In the genomic region with DNA sequence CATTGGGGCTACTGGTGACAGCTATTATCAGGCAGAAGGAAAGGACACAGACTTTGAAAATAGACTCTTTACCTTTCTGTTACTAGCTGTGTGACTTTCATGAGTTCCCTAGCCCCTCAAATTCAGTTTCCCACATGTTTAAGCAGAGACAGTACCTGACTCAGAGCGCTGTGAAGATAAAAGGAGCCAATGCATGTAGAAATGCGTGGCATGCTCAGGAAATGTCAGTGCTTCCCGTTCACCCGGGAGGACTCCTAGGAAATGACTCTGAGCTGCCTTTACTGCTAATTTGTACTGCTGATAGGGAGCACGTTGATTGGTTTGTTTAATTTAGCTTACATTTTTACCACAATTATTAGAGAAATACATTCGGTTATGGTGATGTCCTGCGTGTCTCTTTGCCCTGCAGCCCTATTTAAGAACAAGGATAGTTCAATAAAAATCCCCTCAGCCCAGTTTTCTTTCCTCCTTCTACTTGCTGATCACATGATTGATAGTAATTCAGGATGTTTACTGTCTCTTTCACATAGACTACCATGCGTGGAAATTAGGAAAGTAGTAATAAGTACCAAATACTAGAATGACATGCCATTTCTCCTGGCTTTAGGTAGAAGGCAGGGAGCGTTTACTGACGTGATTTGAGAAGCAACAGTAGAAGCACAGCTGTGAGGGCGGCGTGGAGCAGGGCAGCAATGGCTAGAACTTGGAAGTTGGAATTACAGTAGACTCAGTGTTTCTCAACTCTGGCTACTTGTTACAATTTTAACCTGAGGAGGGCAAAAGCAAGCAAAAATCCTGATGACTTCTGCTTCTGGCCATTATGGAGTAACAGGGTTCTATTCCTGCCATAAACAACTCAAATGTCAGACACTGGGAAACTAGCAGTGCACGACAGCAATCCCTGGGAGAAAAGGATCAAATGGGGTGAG, we compare ENCODE assay signal across 1 cellular context.
A peak's percentile ranks its signal among the peaks of the same experiment; 100 is the strongest.
TF ChIP-seq lines count a peak whose summit lies in the region.

No MANE protein-coding gene starts in this region.

TF ChIP-seq in K562, 482 proteins besides CTCF, POLR2A, EP300 and RAD21 (continued from another document and continues in another):
- TF ChIP-seq NELFE (IDR thresholded peaks at IDR 0.05; ENCODE audit: insufficient read depth, insufficient read length), result no peak
- TF ChIP-seq, protein P1, sequence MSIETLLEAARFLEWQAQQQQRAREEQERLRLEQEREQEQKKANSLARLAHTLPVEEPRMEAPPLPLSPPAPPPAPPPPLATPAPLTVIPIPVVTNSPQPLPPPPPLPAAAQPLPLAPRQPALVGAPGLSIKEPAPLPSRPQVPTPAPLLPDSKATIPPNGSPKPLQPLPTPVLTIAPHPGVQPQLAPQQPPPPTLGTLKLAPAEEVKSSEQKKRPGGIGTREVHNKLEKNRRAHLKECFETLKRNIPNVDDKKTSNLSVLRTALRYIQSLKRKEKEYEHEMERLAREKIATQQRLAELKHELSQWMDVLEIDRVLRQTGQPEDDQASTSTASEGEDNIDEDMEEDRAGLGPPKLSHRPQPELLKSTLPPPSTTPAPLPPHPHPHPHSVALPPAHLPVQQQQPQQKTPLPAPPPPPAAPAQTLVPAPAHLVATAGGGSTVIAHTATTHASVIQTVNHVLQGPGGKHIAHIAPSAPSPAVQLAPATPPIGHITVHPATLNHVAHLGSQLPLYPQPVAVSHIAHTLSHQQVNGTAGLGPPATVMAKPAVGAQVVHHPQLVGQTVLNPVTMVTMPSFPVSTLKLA (conservative IDR thresholded peaks at IDR 0.05), result peak; percentile 16 to 43; a peak in 1 of 4 replicates
- TF ChIP-seq, protein P2, sequence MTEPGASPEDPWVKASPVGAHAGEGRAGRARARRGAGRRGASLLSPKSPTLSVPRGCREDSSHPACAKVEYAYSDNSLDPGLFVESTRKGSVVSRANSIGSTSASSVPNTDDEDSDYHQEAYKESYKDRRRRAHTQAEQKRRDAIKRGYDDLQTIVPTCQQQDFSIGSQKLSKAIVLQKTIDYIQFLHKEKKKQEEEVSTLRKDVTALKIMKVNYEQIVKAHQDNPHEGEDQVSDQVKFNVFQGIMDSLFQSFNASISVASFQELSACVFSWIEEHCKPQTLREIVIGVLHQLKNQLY (CRISPR knock-in tag; conservative IDR thresholded peaks at IDR 0.05), result no peak
- 0 out of 2 replicates have a peak, but pooled peaks have one; percentile 13 for TF ChIP-seq NCOR1 (IDR thresholded peaks at IDR 0.05)
- TF ChIP-seq TOE1 (IDR thresholded peaks at IDR 0.05; ENCODE audit: borderline replicate concordance), result peak; percentile 91
- TF ChIP-seq TOE1 (CRISPR knock-in tag; IDR thresholded peaks at IDR 0.05; ENCODE audit: borderline replicate concordance, low read depth), result 0 out of 2 replicates have a peak, but pooled peaks have one; percentile 52
- TF ChIP-seq, protein P3, sequence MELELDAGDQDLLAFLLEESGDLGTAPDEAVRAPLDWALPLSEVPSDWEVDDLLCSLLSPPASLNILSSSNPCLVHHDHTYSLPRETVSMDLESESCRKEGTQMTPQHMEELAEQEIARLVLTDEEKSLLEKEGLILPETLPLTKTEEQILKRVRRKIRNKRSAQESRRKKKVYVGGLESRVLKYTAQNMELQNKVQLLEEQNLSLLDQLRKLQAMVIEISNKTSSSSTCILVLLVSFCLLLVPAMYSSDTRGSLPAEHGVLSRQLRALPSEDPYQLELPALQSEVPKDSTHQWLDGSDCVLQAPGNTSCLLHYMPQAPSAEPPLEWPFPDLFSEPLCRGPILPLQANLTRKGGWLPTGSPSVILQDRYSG (tag; conservative IDR thresholded peaks at IDR 0.05; ENCODE audit: low read depth), result peak; percentile 68
- no peak for TF ChIP-seq ILF3 (IDR thresholded peaks at IDR 0.05; ENCODE audit: borderline replicate concordance)
- TF ChIP-seq NFYB (IDR thresholded peaks at IDR 0.05; ENCODE audit: extremely low read depth, insufficient read length), result no peak
- TF ChIP-seq ZNF184 (CRISPR knock-in tag; IDR thresholded peaks at IDR 0.05), result no peak
- TF ChIP-seq, protein P4, sequence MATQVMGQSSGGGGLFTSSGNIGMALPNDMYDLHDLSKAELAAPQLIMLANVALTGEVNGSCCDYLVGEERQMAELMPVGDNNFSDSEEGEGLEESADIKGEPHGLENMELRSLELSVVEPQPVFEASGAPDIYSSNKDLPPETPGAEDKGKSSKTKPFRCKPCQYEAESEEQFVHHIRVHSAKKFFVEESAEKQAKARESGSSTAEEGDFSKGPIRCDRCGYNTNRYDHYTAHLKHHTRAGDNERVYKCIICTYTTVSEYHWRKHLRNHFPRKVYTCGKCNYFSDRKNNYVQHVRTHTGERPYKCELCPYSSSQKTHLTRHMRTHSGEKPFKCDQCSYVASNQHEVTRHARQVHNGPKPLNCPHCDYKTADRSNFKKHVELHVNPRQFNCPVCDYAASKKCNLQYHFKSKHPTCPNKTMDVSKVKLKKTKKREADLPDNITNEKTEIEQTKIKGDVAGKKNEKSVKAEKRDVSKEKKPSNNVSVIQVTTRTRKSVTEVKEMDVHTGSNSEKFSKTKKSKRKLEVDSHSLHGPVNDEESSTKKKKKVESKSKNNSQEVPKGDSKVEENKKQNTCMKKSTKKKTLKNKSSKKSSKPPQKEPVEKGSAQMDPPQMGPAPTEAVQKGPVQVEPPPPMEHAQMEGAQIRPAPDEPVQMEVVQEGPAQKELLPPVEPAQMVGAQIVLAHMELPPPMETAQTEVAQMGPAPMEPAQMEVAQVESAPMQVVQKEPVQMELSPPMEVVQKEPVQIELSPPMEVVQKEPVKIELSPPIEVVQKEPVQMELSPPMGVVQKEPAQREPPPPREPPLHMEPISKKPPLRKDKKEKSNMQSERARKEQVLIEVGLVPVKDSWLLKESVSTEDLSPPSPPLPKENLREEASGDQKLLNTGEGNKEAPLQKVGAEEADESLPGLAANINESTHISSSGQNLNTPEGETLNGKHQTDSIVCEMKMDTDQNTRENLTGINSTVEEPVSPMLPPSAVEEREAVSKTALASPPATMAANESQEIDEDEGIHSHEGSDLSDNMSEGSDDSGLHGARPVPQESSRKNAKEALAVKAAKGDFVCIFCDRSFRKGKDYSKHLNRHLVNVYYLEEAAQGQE (CRISPR knock-in tag; IDR thresholded peaks at IDR 0.05; ENCODE audit: low read depth), result peak; percentile 53; the same call in 1 of the 2 replicates
- TF ChIP-seq GTF2E2 (tag; IDR thresholded peaks at IDR 0.05), result 0 out of 2 replicates have a peak, but pooled peaks have one; percentile 23
- peak; percentile 54; the same call in 1 of the 2 replicates for TF ChIP-seq RAD51 (IDR thresholded peaks at IDR 0.05; ENCODE audit: borderline replicate concordance, low read depth)
- TF ChIP-seq NR4A1 (CRISPR knock-in tag; IDR thresholded peaks at IDR 0.05), result no peak
- peak; percentile 56; the same call in 1 of the 2 replicates for TF ChIP-seq NR4A1 (tag; IDR thresholded peaks at IDR 0.05)
- no peak for TF ChIP-seq ZC3H11A (IDR thresholded peaks at IDR 0.05; ENCODE audit: low read depth, low read length)
- TF ChIP-seq, protein P5, sequence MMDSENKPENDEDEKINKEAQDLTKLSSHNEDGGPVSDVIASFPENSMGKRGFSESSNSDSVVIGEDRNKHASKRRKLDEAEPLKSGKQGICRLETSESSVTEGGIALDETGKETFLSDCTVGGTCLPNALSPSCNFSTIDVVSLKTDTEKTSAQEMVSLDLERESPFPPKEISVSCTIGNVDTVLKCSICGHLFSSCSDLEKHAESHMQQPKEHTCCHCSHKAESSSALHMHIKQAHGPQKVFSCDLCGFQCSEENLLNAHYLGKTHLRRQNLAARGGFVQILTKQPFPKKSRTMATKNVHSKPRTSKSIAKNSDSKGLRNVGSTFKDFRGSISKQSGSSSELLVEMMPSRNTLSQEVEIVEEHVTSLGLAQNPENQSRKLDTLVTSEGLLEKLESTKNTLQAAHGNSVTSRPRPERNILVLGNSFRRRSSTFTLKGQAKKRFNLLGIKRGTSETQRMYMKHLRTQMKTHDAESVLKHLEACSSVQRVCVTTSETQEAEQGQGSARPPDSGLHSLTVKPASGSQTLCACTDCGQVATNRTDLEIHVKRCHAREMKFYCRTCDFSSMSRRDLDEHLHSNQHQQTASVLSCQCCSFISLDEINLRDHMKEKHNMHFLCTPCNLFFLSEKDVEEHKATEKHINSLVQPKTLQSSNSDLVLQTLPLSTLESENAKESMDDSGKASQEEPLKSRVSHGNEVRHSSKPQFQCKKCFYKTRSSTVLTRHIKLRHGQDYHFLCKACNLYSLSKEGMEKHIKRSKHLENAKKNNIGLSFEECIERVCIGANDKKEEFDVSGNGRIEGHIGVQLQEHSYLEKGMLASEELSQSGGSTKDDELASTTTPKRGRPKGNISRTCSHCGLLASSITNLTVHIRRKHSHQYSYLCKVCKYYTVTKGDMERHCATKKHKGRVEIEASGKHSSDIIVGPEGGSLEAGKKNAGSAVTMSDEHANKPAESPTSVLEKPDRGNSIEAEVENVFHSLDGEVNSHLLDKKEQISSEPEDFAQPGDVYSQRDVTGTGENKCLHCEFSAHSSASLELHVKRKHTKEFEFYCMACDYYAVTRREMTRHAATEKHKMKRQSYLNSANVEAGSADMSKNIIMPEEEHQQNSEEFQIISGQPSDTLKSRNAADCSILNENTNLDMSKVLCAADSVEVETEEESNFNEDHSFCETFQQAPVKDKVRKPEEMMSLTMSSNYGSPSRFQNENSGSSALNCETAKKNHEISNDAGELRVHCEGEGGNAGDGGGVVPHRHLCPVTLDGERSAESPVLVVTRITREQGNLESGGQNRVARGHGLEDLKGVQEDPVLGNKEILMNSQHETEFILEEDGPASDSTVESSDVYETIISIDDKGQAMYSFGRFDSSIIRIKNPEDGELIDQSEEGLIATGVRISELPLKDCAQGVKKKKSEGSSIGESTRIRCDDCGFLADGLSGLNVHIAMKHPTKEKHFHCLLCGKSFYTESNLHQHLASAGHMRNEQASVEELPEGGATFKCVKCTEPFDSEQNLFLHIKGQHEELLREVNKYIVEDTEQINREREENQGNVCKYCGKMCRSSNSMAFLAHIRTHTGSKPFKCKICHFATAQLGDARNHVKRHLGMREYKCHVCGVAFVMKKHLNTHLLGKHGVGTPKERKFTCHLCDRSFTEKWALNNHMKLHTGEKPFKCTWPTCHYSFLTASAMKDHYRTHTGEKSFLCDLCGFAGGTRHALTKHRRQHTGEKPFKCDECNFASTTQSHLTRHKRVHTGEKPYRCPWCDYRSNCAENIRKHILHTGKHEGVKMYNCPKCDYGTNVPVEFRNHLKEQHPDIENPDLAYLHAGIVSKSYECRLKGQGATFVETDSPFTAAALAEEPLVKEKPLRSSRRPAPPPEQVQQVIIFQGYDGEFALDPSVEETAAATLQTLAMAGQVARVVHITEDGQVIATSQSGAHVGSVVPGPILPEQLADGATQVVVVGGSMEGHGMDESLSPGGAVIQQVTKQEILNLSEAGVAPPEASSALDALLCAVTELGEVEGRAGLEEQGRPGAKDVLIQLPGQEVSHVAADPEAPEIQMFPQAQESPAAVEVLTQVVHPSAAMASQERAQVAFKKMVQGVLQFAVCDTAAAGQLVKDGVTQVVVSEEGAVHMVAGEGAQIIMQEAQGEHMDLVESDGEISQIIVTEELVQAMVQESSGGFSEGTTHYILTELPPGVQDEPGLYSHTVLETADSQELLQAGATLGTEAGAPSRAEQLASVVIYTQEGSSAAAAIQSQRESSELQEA (IDR thresholded peaks at IDR 0.05; ENCODE audit: low read depth), result no peak
- TF ChIP-seq ZFP30 (CRISPR knock-in tag; IDR thresholded peaks at IDR 0.05; ENCODE audit: borderline replicate concordance), result no peak
- TF ChIP-seq, protein P6, sequence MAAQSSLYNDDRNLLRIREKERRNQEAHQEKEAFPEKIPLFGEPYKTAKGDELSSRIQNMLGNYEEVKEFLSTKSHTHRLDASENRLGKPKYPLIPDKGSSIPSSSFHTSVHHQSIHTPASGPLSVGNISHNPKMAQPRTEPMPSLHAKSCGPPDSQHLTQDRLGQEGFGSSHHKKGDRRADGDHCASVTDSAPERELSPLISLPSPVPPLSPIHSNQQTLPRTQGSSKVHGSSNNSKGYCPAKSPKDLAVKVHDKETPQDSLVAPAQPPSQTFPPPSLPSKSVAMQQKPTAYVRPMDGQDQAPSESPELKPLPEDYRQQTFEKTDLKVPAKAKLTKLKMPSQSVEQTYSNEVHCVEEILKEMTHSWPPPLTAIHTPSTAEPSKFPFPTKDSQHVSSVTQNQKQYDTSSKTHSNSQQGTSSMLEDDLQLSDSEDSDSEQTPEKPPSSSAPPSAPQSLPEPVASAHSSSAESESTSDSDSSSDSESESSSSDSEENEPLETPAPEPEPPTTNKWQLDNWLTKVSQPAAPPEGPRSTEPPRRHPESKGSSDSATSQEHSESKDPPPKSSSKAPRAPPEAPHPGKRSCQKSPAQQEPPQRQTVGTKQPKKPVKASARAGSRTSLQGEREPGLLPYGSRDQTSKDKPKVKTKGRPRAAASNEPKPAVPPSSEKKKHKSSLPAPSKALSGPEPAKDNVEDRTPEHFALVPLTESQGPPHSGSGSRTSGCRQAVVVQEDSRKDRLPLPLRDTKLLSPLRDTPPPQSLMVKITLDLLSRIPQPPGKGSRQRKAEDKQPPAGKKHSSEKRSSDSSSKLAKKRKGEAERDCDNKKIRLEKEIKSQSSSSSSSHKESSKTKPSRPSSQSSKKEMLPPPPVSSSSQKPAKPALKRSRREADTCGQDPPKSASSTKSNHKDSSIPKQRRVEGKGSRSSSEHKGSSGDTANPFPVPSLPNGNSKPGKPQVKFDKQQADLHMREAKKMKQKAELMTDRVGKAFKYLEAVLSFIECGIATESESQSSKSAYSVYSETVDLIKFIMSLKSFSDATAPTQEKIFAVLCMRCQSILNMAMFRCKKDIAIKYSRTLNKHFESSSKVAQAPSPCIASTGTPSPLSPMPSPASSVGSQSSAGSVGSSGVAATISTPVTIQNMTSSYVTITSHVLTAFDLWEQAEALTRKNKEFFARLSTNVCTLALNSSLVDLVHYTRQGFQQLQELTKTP (IDR thresholded peaks at IDR 0.05; ENCODE audit: low read depth in 1 of 2, partially characterized antibody in 2 of 2), result peak; percentile 46 to 70
- 0 out of 2 replicates have a peak, but pooled peaks have one; percentile 44 for TF ChIP-seq TEAD2 (tag; IDR thresholded peaks at IDR 0.05)
- TF ChIP-seq, protein P7, sequence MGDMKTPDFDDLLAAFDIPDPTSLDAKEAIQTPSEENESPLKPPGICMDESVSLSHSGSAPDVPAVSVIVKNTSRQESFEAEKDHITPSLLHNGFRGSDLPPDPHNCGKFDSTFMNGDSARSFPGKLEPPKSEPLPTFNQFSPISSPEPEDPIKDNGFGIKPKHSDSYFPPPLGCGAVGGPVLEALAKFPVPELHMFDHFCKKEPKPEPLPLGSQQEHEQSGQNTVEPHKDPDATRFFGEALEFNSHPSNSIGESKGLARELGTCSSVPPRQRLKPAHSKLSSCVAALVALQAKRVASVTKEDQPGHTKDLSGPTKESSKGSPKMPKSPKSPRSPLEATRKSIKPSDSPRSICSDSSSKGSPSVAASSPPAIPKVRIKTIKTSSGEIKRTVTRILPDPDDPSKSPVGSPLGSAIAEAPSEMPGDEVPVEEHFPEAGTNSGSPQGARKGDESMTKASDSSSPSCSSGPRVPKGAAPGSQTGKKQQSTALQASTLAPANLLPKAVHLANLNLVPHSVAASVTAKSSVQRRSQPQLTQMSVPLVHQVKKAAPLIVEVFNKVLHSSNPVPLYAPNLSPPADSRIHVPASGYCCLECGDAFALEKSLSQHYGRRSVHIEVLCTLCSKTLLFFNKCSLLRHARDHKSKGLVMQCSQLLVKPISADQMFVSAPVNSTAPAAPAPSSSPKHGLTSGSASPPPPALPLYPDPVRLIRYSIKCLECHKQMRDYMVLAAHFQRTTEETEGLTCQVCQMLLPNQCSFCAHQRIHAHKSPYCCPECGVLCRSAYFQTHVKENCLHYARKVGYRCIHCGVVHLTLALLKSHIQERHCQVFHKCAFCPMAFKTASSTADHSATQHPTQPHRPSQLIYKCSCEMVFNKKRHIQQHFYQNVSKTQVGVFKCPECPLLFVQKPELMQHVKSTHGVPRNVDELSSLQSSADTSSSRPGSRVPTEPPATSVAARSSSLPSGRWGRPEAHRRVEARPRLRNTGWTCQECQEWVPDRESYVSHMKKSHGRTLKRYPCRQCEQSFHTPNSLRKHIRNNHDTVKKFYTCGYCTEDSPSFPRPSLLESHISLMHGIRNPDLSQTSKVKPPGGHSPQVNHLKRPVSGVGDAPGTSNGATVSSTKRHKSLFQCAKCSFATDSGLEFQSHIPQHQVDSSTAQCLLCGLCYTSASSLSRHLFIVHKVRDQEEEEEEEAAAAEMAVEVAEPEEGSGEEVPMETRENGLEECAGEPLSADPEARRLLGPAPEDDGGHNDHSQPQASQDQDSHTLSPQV (IDR thresholded peaks at IDR 0.05), result peak; percentile 90
- TF ChIP-seq LEF1 (IDR thresholded peaks at IDR 0.05), result peak; percentile 33
- no peak for TF ChIP-seq POU5F1 (IDR thresholded peaks at IDR 0.05; ENCODE audit: borderline replicate concordance, low read depth, low read length, partially characterized antibody)
